4 cellular contexts compared by ENCODE assay signal in genomic region chr5:21844960-21845359, GRCh38.
"Had no signal": no experiment of that assay in that cellular context is flagged by ENCODE, and none has a peak within 500 bp of the region (broad histone marks: within the 10 kb centered on the region; RNA-seq: fewer than 3 reads in every experiment).

No MANE protein-coding gene starts in this region.

- H3K4me3 ChIP-seq: GM23248, GM23338, HAP-1 had no signal

- H3K36me3 ChIP-seq: HAP-1 had no signal

- H2AFZ ChIP-seq: GM23248, GM23338 had no signal

- H3K9ac ChIP-seq: GM23248 had no signal

- H3K9me3 ChIP-seq: HAP-1 had no signal

- H3K27ac ChIP-seq: GM23248 had no signal

- H3K4me2 ChIP-seq: GM23338 had no signal

- ATAC-seq: GM23338, HCT116 had no signal
